In genomic region chr9:21974230-21974541, GRCh38 we compare ENCODE assay signal across 9 cellular contexts. TPM values are rescaled to one million over a fixed set of nuclear protein-coding genes. Genes with fewer than 3 reads are reported as not detected.
DNase-seq lines count a peak whose midpoint lies in the region; ATAC-seq, FAIRE-seq and TF ChIP-seq lines count a peak whose summit lies in the region.
"Had no signal": no experiment of that assay in that cellular context is flagged by ENCODE, and none has a peak within 500 bp of the region (broad histone marks: within the 10 kb centered on the region; RNA-seq: fewer than 3 reads in every experiment).

No MANE protein-coding gene starts in this region.

- H3K36me3 ChIP-seq in BE2C, result peaks cover 18% of the 10 kb centered on the region

- H3K27ac ChIP-seq in H9 (ENCODE audit: insufficient read length, low read depth, low read length), result no peak overlapping the region

- H2BK12ac ChIP-seq in H9 (ENCODE audit: insufficient read length, low read depth, low read length), result no peak overlapping the region

- H3T11ph ChIP-seq in H9 (ENCODE audit: low read length), result no peak overlapping the region

- DNase-seq in BE2C (no peak), H9 (no peak), astrocyte of the cerebellum (ENCODE audit: low read depth) (no peak), mesothelial cell of epicardium (ENCODE audit: low spot score in 2 of 2, unreplicated experiment in 2 of 2) (no peak), lower leg skin (ENCODE audit: low spot score in 2 of 2) (no peak), HTR-8/SVneo (ENCODE audit: insufficient read length, low spot score) (no peak), germinal center (ENCODE audit: low spot score) (no peak)
- DNase-seq: PC-3 had no signal

- no peak for ATAC-seq in HG03378 (IDR thresholded peaks at IDR 0.05; ENCODE audit: unreplicated experiment)
- ATAC-seq: PC-3 had no signal

- TF ChIP-seq CTCF in BE2C (IDR thresholded peaks at IDR 0.05; ENCODE audit: low read depth, low read length) (no peak), H9 (conservative IDR thresholded peaks at IDR 0.05) (no peak), astrocyte of the cerebellum (IDR thresholded peaks at IDR 0.05; ENCODE audit: low read depth, low read length, missing control alignments) (no peak), mesothelial cell of epicardium (IDR thresholded peaks at IDR 0.05; ENCODE audit: unreplicated experiment) (no peak), lower leg skin (IDR thresholded peaks at IDR 0.05) (no peak)

- no peak overlapping the region for H4K5ac ChIP-seq in H9 (ENCODE audit: insufficient read length, low read depth, low read length)

- FAIRE-seq in HTR-8/SVneo (lab: Jason Lieb, UNC), result no peak

- H3K9ac ChIP-seq in H9 (ENCODE audit: extremely low read depth, insufficient read length, low read length), result no peak overlapping the region

- H3K18ac ChIP-seq in H9 (ENCODE audit: insufficient read length, low read depth, low read length), result no peak overlapping the region

- no peak overlapping the region for H4K91ac ChIP-seq in H9 (ENCODE audit: insufficient read length, low read depth, low read length)

- H3K79me1 ChIP-seq in H9 (ENCODE audit: insufficient read depth, low read depth, low read length, poor library complexity, severe bottlenecking), result no peaks in the 10 kb centered on the region

- H2AFZ ChIP-seq in H9 (ENCODE audit: low read length), result no peak overlapping the region

- no peak overlapping the region for H2BK120ac ChIP-seq in H9 (ENCODE audit: low read depth, low read length, poor library complexity, severe bottlenecking)

- H3K27me3 ChIP-seq in BE2C (no peaks in the 10 kb centered on the region), H9 (ENCODE audit: insufficient read depth, low read length) (peaks cover 75% of the 10 kb centered on the region)

- no peak overlapping the region for H2BK5ac ChIP-seq in H9 (ENCODE audit: insufficient read length, low read length)

- no CpG with 5 or more reads among the region's 8 CpGs for WGBS in H9 (ENCODE audit: extremely low coverage, insufficient read length, low lambda C conversion rate)
- WGBS in lower leg skin, 2 donors, result 7 to 9% methylated on average over 8 of the region's 8 CpGs

- H3K9me3 Mint-ChIP-seq in H9, result peaks cover 3 to 15% of the 10 kb centered on the region in 2 experiments
- H3K9me3 Mint-ChIP-seq in mesothelial cell of epicardium, result no peaks in the 10 kb centered on the region

- peak overlapping the region; percentile 69 for H3K4me2 ChIP-seq in H9 (ENCODE audit: insufficient read depth, insufficient read length, low read length)

- peaks cover 24 to 30% of the 10 kb centered on the region in 2 experiments for H3K4me1 Mint-ChIP-seq in H9
- H3K4me1 Mint-ChIP-seq in mesothelial cell of epicardium, result peaks cover 24% of the 10 kb centered on the region

- no peaks in the 10 kb centered on the region for H3K79me2 ChIP-seq in H9 (ENCODE audit: insufficient read depth, low read length)

- H3K14ac ChIP-seq in H9 (ENCODE audit: insufficient read depth, low read length), result no peak overlapping the region

- in situ Hi-C loops in astrocyte of the cerebellum (cut with HindIII; ENCODE audit: low sequenced_read_pairs), result no loop called here

- no peak for TF ChIP-seq POLR2A in lower leg skin (IDR thresholded peaks at IDR 0.05)

- no peak overlapping the region for H2AK5ac ChIP-seq in H9 (ENCODE audit: insufficient read length, low read length)

- peak overlapping the region; percentile 76 for H3K4me3 ChIP-seq in BE2C (ENCODE audit: low read depth, low read length)
- peak overlapping the region; percentile 50 for H3K4me3 ChIP-seq in astrocyte of the cerebellum (ENCODE audit: low read depth, low read length)
- H3K4me3 ChIP-seq in lower leg skin (ENCODE audit: low read depth, poor library complexity, severe bottlenecking), result no peak overlapping the region

- H2BK15ac ChIP-seq in H9 (ENCODE audit: low read depth, low read length), result no peak overlapping the region

- peaks cover 6% of the 10 kb centered on the region for H3K23me2 ChIP-seq in H9 (ENCODE audit: insufficient read length, low read depth, low read length, poor library complexity, severe bottlenecking)

- H3K4ac ChIP-seq in H9 (ENCODE audit: low read depth, low read length), result no peak overlapping the region

- H3K27ac Mint-ChIP-seq in H9, result peak overlapping the region in 1 of 3 experiments; percentile 0; a peak in 1 of 7 replicates
- H3K27ac Mint-ChIP-seq in mesothelial cell of epicardium, result peak overlapping the region; percentile 83

- no peak overlapping the region for H2BK20ac ChIP-seq in H9 (ENCODE audit: low read depth, low read length, poor library complexity, severe bottlenecking)

- H3K4me3 Mint-ChIP-seq in H9 (peak overlapping the region; percentile 63 to 86), mesothelial cell of epicardium (peak overlapping the region; percentile 83)

- no peaks in the 10 kb centered on the region for H4K20me1 ChIP-seq in H9 (ENCODE audit: control insufficient read depth, insufficient read depth, insufficient read length)

- H3K56ac ChIP-seq in H9 (ENCODE audit: insufficient read length, low read depth, low read length), result no peak overlapping the region

- no peak overlapping the region for H4K8ac ChIP-seq in H9 (replicated peaks; ENCODE audit: insufficient read length, low read depth, low read length)

- peaks cover 0 to 3% (median 0%) of the 10 kb centered on the region in 3 experiments; a peak in 2 of 7 replicates for H3K36me3 Mint-ChIP-seq in H9 (ENCODE audit: insufficient read depth in 1 of 3, low read depth in 3 of 3)
- H3K36me3 Mint-ChIP-seq in mesothelial cell of epicardium, result peaks cover 17% of the 10 kb centered on the region

- H3K4me1 ChIP-seq in BE2C, result no peaks in the 10 kb centered on the region
- no peaks in the 10 kb centered on the region for H3K4me1 ChIP-seq in H9 (ENCODE audit: insufficient read depth, low read length)

- no peaks in the 10 kb centered on the region for H3K9me3 ChIP-seq in BE2C
- no peaks in the 10 kb centered on the region for H3K9me3 ChIP-seq in H9 (ENCODE audit: control insufficient read depth, low read depth, low read length)

- peaks cover 99% of the 10 kb centered on the region for H3K27me3 Mint-ChIP-seq in H9 (ENCODE audit: low read depth)
- H3K27me3 Mint-ChIP-seq in mesothelial cell of epicardium (ENCODE audit: low read depth), result peaks cover 98% of the 10 kb centered on the region

- no peak overlapping the region for H3K23ac ChIP-seq in H9 (ENCODE audit: insufficient read length, low read depth, low read length)

- intact Hi-C loops in lower leg skin (cut with DNase I; ENCODE audit: low total_unique reads), result no loop called here

RNA-seq across cellular contexts. Expression of gene CDKN2A, which starts 20.0 kb away (rescaled TPM):
- 128 TPM for polyA plus RNA-seq in BE2C (2012; ENCODE audit: insufficient read depth, insufficient read length, low read depth)
- 0.35 TPM in 1 of 2 replicates, not detected in the other for total RNA-seq in H9 (2021)
- 79.5 to 88.5 TPM (median 86.1 TPM) in 3 replicates for total RNA-seq in mesothelial cell of epicardium
- 1 to 10 TPM in 3 of 4 donors, not detected in 1; 1.8 to 3.9 (median 1.9) TPM for total RNA-seq in lower leg skin

RNA-seq across cellular contexts. Expression of gene CDKN2B-AS1, which starts 20.4 kb away (rescaled TPM):
- polyA plus RNA-seq in BE2C (2012; ENCODE audit: insufficient read depth, insufficient read length, low read depth), result not detected
- not detected in 2 replicates for total RNA-seq in H9 (2021)
- total RNA-seq in mesothelial cell of epicardium, result 8.2 to 10.8 TPM (median 8.8 TPM) in 3 replicates
- under 1 TPM in 1 of 4 donors, not detected in 3; 0.49 TPM for total RNA-seq in lower leg skin

RNA-seq across cellular contexts. Expression of gene CDKN2B, which starts 34.9 kb away (rescaled TPM):
- 3.7 TPM for polyA plus RNA-seq in BE2C (2012; ENCODE audit: insufficient read depth, insufficient read length, low read depth)
- total RNA-seq in H9 (2021) (0.13 and 0.48 TPM in 2 replicates), mesothelial cell of epicardium (40.3 to 47.6 TPM (median 45.2 TPM) in 3 replicates), lower leg skin (10 to 100 TPM; 37.6 to 83.2 (median 55.0) TPM)

Comparison
In these comparisons a context has a peak if more than half of its experiments do, and no peak if none do; other contexts are left out.
1. RNA of gene CDKN2A, which starts 20.0 kb away (total RNA-seq): 79.5 to 88.5 TPM in mesothelial cell of epicardium; 1.8 to 3.9 TPM in lower leg skin and 0.35 TPM in H9; every median in the first group is over 10 times any median in the second.
2. RNA of gene CDKN2B, which starts 34.9 kb away (total RNA-seq): 37.6 to 83.2 TPM in lower leg skin and 40.3 to 47.6 TPM in mesothelial cell of epicardium; 0.13 to 0.48 TPM in H9; every median in the first group is over 10 times any median in the second.